Comparison of ENCODE assay signal across 15 cellular contexts in the genomic region with DNA sequence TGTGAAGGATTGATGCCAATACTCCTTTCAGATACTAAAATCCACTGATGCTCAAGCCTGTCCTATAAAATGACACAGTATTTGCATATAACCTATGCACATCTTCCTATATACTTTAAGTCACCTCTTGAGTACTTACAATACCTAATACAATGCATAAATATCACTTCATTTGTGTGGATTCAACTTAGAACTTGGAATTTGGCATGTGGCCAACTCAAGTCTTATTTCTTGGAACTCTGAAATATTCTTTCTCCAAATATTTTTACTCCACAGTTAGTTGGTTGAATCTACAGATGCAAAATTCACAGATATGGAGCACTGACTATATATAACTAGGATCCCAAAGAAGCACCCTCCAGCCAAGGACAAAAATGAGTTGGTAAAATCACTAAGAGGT.
DNase-seq lines count a peak whose midpoint lies in the region; ATAC-seq and TF ChIP-seq lines count a peak whose summit lies in the region.
"Had no signal": no experiment of that assay in that cellular context is flagged by ENCODE, and none has a peak within 500 bp of the region (broad histone marks: within the 10 kb centered on the region; RNA-seq: fewer than 3 reads in every experiment).

No MANE protein-coding gene starts in this region.

- no peak overlapping the region for H2BK120ac ChIP-seq in IMR-90 (ENCODE audit: low read depth, low read length)

- no peak overlapping the region for H3K9ac ChIP-seq in IMR-90 (ENCODE audit: low read depth, low read length)
- H3K9ac ChIP-seq: GM23248 had no signal

- DNase-seq in IMR-90, result peak; percentile 22
- DNase-seq in astrocyte of the hippocampus (ENCODE audit: low read depth, low spot score), result peak; percentile 3
- peak; percentile 6 for DNase-seq in choroid plexus epithelial cell (ENCODE audit: low read depth)
- DNase-seq in right lobe of liver, result no peak
- no peak for DNase-seq in NCI-H1436 treated with DMSO at 0.1 percent for 48 hours (lab: John Stamatoyannopoulos, UW)
- no peak for DNase-seq in effector CD4-positive, alpha-beta T cell
- DNase-seq: C1 segment of cervical spinal cord; Calu3; CD4-positive, alpha-beta memory T cell; COR-L47; DMS53; DMS79 treated with DMSO at 0.1 percent for 48 hours; GF-D8; GM23248; H7 had no signal

- TF ChIP-seq POLR2A in IMR-90 (IDR thresholded peaks at IDR 0.05; ENCODE audit: low read depth, low read length), result no peak
- no peak for TF ChIP-seq POLR2A in right lobe of liver (IDR thresholded peaks at IDR 0.05)

- H3K23ac ChIP-seq in IMR-90 (ENCODE audit: low read depth, low read length), result no peak overlapping the region

- H4K20me1 ChIP-seq in IMR-90 (ENCODE audit: insufficient read depth, low read length), result no peaks in the 10 kb centered on the region

- no peak overlapping the region for H3K4ac ChIP-seq in IMR-90 (ENCODE audit: low read depth, low read length)

- CTCF ChIA-PET in IMR-90 (lab: Yijun Ruan, JAX), result no interaction called here

- no peak overlapping the region for H3K56ac ChIP-seq in IMR-90 (ENCODE audit: extremely low read depth, insufficient read depth, low read length)

- ATAC-seq in IMR-90 (ENCODE audit: low read depth) (no peak), right lobe of liver (no peak)

- dilution Hi-C loops in IMR-90 (cut with HindIII; ENCODE audit: low sequenced_read_pairs, unreplicated experiment), result no loop called here

- no peak overlapping the region for H2AK5ac ChIP-seq in IMR-90 (ENCODE audit: low read depth, low read length)

- intact Hi-C loops in IMR-90 (cut with micrococcal nuclease), result no loop called here
- intact Hi-C loops in right lobe of liver (cut with DNase I), result no loop called here

- H4K5ac ChIP-seq in IMR-90 (ENCODE audit: low read depth, low read length), result no peak overlapping the region

- TF ChIP-seq CTCF in IMR-90 (conservative IDR thresholded peaks at IDR 0.05; ENCODE audit: low read depth, low read length) (no peak), choroid plexus epithelial cell (conservative IDR thresholded peaks at IDR 0.05; ENCODE audit: low read depth, low read length) (no peak), right lobe of liver (IDR thresholded peaks at IDR 0.05) (no peak)

- in situ Hi-C loops in IMR-90 (cut with MboI; ENCODE audit: low sequenced_read_pairs), result no loop called here

- no peak overlapping the region for H4K91ac ChIP-seq in IMR-90 (ENCODE audit: insufficient read depth, low read depth, low read length)

- no TSS peak for BruUV-seq in IMR-90 (replicated peaks; lab: Mats Ljungman, UMichigan)

- H3K79me1 ChIP-seq in IMR-90 (ENCODE audit: low read depth in 1 of 2, low read length in 2 of 2), result no peaks in the 10 kb centered on the region

- H3K36me3 ChIP-seq in IMR-90 (ENCODE audit: control insufficient read depth, insufficient read depth, low read length), result no peaks in the 10 kb centered on the region
- no peaks in the 10 kb centered on the region for H3K36me3 ChIP-seq in right lobe of liver

- 0 out of 2 replicates have a peak, but pooled peaks cover 3% of the 10 kb centered on the region for H3K9me1 ChIP-seq in IMR-90 (ENCODE audit: insufficient read depth, low read length)

- H3K14ac ChIP-seq in IMR-90 (replicated peaks; ENCODE audit: low read depth, low read length), result no peak overlapping the region

- H2AK9ac ChIP-seq in IMR-90 (replicated peaks; ENCODE audit: low read depth, low read length, poor library complexity), result no peak overlapping the region

- H3K27me3 ChIP-seq in IMR-90 (ENCODE audit: control insufficient read depth, insufficient read depth, low read length) (no peaks in the 10 kb centered on the region), right lobe of liver (no peaks in the 10 kb centered on the region)

- POLR2A ChIA-PET in IMR-90 (lab: Charles Lee; ENCODE audit: unreplicated experiment), result no interaction called here

- no peak overlapping the region for H2BK20ac ChIP-seq in IMR-90 (ENCODE audit: low read depth, low read length)

- no peak overlapping the region for H2BK15ac ChIP-seq in IMR-90 (ENCODE audit: low read depth, low read length)

- H3K4me3 ChIP-seq in IMR-90 (ENCODE audit: insufficient read depth, low read depth, low read length), result no peak overlapping the region
- H3K4me3 ChIP-seq in choroid plexus epithelial cell (ENCODE audit: low read depth, low read length), result no peak overlapping the region
- no peak overlapping the region for H3K4me3 ChIP-seq in right lobe of liver
- H3K4me3 ChIP-seq: GM23248 had no signal

- H3K27ac ChIP-seq in IMR-90 (ENCODE audit: insufficient read depth, low read length), result no peak overlapping the region
- H3K27ac ChIP-seq in right lobe of liver, result no peak overlapping the region
- H3K27ac ChIP-seq: GM23248 had no signal

- H3K9me3 ChIP-seq in IMR-90 (ENCODE audit: control insufficient read depth, insufficient read depth, low read length) (no peaks in the 10 kb centered on the region), right lobe of liver (no peaks in the 10 kb centered on the region)

- H3K4me1 ChIP-seq in IMR-90 (ENCODE audit: control insufficient read depth, insufficient read depth, low read length) (peaks cover 9% of the 10 kb centered on the region), right lobe of liver (no peaks in the 10 kb centered on the region)

- no peak for TF ChIP-seq RAD21 in IMR-90 (IDR thresholded peaks at IDR 0.05; ENCODE audit: low read length)

- no peak overlapping the region for H2BK5ac ChIP-seq in IMR-90 (ENCODE audit: low read depth, low read length, poor library complexity, severe bottlenecking)

- no peak overlapping the region for H3K18ac ChIP-seq in IMR-90 (ENCODE audit: low read depth, low read length)

- no peak overlapping the region for H3K4me2 ChIP-seq in IMR-90 (ENCODE audit: low read depth, low read length)

- H2AFZ ChIP-seq in IMR-90 (replicated peaks; ENCODE audit: low read length, poor library complexity), result no peak overlapping the region
- H2AFZ ChIP-seq: GM23248 had no signal

- H4K8ac ChIP-seq in IMR-90 (ENCODE audit: low read depth in 2 of 2, low read length in 2 of 2), result no peak overlapping the region

TF ChIP-seq in IMR-90, 13 proteins besides CTCF, POLR2A, EP300 and RAD21:
- TF ChIP-seq NFE2L2 (IDR thresholded peaks at IDR 0.05; ENCODE audit: low read depth, low read length) (no peak), RFX5 (IDR thresholded peaks at IDR 0.05; ENCODE audit: low read depth, low read length) (no peak), FOS (IDR thresholded peaks at IDR 0.05; ENCODE audit: low read depth, low read length) (no peak), RCOR1 (IDR thresholded peaks at IDR 0.05; ENCODE audit: insufficient replicate concordance, low read length) (no peak), CEBPB (IDR thresholded peaks at IDR 0.05; ENCODE audit: low read depth, low read length) (no peak), MAZ (IDR thresholded peaks at IDR 0.05; ENCODE audit: borderline replicate concordance, low read depth, low read length) (no peak)

Comparison
In these comparisons a context has a peak if more than half of its experiments do, and no peak if none do; other contexts are left out.
1. DNase-seq: peak in IMR-90 (single experiment), astrocyte of the hippocampus (single experiment) and choroid plexus epithelial cell (single experiment); none in right lobe of liver (0 of 3), NCI-H1436 treated with DMSO at 0.1 percent for 48 hours (single experiment) and effector CD4-positive, alpha-beta T cell (single experiment).